ENCODE assay signal across 17 cellular contexts in genomic region chr3:189146842-189147241, GRCh38. TPM values are rescaled to one million over a fixed set of nuclear protein-coding genes. Genes with fewer than 3 reads are reported as not detected.
DNase-seq lines count a peak whose midpoint lies in the region; ATAC-seq and TF ChIP-seq lines count a peak whose summit lies in the region.
"Had no signal": no experiment of that assay in that cellular context is flagged by ENCODE, and none has a peak within 500 bp of the region (broad histone marks: within the 10 kb centered on the region; RNA-seq: fewer than 3 reads in every experiment).

No MANE protein-coding gene starts in this region.

- TF ChIP-seq RAD21 in HCT116 (IDR thresholded peaks at IDR 0.05; ENCODE audit: low read depth) = no peak

- 55 to 73% (median 65%) methylated on average over 2 of the region's 2 CpGs for WGBS in psoas muscle, 3 donors

- H3K9me3 ChIP-seq in A673 (ENCODE audit: low read depth, low read length, poor library complexity, severe bottlenecking) (no peaks in the 10 kb centered on the region), HCT116 (ENCODE audit: control insufficient read depth in 1 of 2, insufficient read depth in 1 of 2, low read depth in 1 of 2, low read length in 2 of 2) (no peaks in the 10 kb centered on the region), SK-N-MC (ENCODE audit: low read depth, low read length) (no peaks in the 10 kb centered on the region), psoas muscle (no peaks in the 10 kb centered on the region)
- H3K9me3 ChIP-seq: HAP-1, SK-N-SH had no signal

- RAD21 ChIA-PET in HCT116 (lab: Charles Lee; ENCODE audit: low non-redundant PET in 1 of 2, low total read pairs in 2 of 2, uncharacterized antibody in 2 of 2, unreplicated experiment in 2 of 2) = no interaction called here

- BruUV-seq in A673 (replicated peaks; lab: Mats Ljungman, UMichigan) = no TSS peak
- no TSS peak for BruUV-seq in HCT116 (replicated peaks; lab: Mats Ljungman, UMichigan)

- no peak overlapping the region for H3K4me2 ChIP-seq in HCT116 (ENCODE audit: low read length)
- H3K4me2 ChIP-seq: SK-N-SH had no signal

- H3K27me3 ChIP-seq in A673 (replicated peaks; ENCODE audit: insufficient read depth, low read depth, low read length, poor library complexity) = no peaks in the 10 kb centered on the region
- no peaks in the 10 kb centered on the region for H3K27me3 ChIP-seq in HCT116 (ENCODE audit: insufficient read depth, low read length)
- H3K27me3 ChIP-seq in psoas muscle (ENCODE audit: insufficient read depth in 3 of 3, low read length in 2 of 3) = no peaks in the 10 kb centered on the region

- no peak for TF ChIP-seq POLR2A in HCT116 (IDR thresholded peaks at IDR 0.05; ENCODE audit: borderline replicate concordance, extremely low read depth, insufficient read depth, insufficient read length)

- H3K9me2 ChIP-seq in HCT116 (ENCODE audit: insufficient read depth) = no peaks in the 10 kb centered on the region
- H3K9me2 ChIP-seq: SK-N-SH had no signal

- H3K4me3 ChIP-seq in A673 (ENCODE audit: low read depth, low read length, poor library complexity, severe bottlenecking) (no peak overlapping the region), HCT116 (replicated peaks in 1 of 2; ENCODE audit: low read depth in 1 of 2, low read length in 2 of 2) (no peak overlapping the region), SK-N-MC (no peak overlapping the region), psoas muscle (no peak overlapping the region)
- H3K4me3 ChIP-seq: HAP-1 had no signal

- no peaks in the 10 kb centered on the region for H3K36me3 ChIP-seq in A673 (ENCODE audit: insufficient read depth, low read length, poor library complexity, severe bottlenecking)
- H3K36me3 ChIP-seq in HCT116 (ENCODE audit: control insufficient read depth in 1 of 2, insufficient read depth in 2 of 2, low read length in 2 of 2) = no peaks in the 10 kb centered on the region
- no peaks in the 10 kb centered on the region for H3K36me3 ChIP-seq in SK-N-MC (ENCODE audit: insufficient read depth, low read length)
- H3K36me3 ChIP-seq in psoas muscle (ENCODE audit: insufficient read depth in 1 of 2, low read depth in 1 of 2) = peaks cover 0 to 20% of the 10 kb centered on the region in 2 donors
- H3K36me3 ChIP-seq: HAP-1 had no signal

- H3K27ac ChIP-seq in A673 (ENCODE audit: low read depth, low read length, poor library complexity, severe bottlenecking) = no peak overlapping the region
- H3K27ac ChIP-seq in HCT116 (ENCODE audit: low read depth, low read length) = no peak overlapping the region
- H3K27ac ChIP-seq in SK-N-MC = peak overlapping the region; percentile 12; the same call in 1 of the 2 replicates
- H3K27ac ChIP-seq in psoas muscle = peak overlapping the region; percentile 48

- no peaks in the 10 kb centered on the region for H3K79me2 ChIP-seq in HCT116 (ENCODE audit: insufficient read depth, low read length)

- intact Hi-C loops in A673 (cut with micrococcal nuclease; ENCODE audit: unreplicated experiment) = loop anchor here (5.0 kb wide), 1 partner anchor 195 kb away; no protein-coding TSS in a partner anchor
- intact Hi-C loops in HCT116 (cut with micrococcal nuclease) = loop anchor here (5.0 kb wide), 1 partner anchor 315 kb away; no protein-coding TSS in a partner anchor
- intact Hi-C loops in psoas muscle (cut with DNase I) = loop anchor here (2.0 to 10.0 kb wide), 3 partner anchors 182 to 1412 kb away; no protein-coding TSS in a partner anchor

- DNase-seq in A673 (ENCODE audit: low spot score) = peak; percentile 42
- no peak for DNase-seq in HCT116 (ENCODE audit: low read depth, low spot score)
- DNase-seq in SK-N-MC (ENCODE audit: low read depth, low spot score) = peak; percentile 70
- DNase-seq in psoas muscle = no peak
- DNase-seq in NCI-H1092 (lab: John Stamatoyannopoulos, UW) = no peak
- DNase-seq in DMS53 treated with DMSO at 0.1 percent for 48 hours (lab: John Stamatoyannopoulos, UW; ENCODE audit: unreplicated experiment) = no peak
- DNase-seq: ACHN; CD4-positive, CD25-positive, alpha-beta regulatory T cell; DMS79 treated with DMSO at 0.1 percent for 48 hours; NCI-H1417 treated with DMSO at 0.1 percent for 48 hours; NCI-H2081 treated with DMSO at 0.1 percent for 48 hours; NCI-H2227 treated with DMSO at 0.1 percent for 48 hours; NCI-H524 treated with DMSO at 0.1 percent for 48 hours; NK-92 treated with Interleukin-12 subunit alpha and Interleukin-12 subunit beta, amount 100 ng/mL, for 24 hours; SK-N-SH had no signal

- TF ChIP-seq CTCF in A673 (conservative IDR thresholded peaks at IDR 0.05; ENCODE audit: low read depth, low read length) (no peak), HCT116 (IDR thresholded peaks at IDR 0.05 in 2 of 3, conservative IDR thresholded peaks at IDR 0.05 in 1 of 3; ENCODE audit: borderline replicate concordance in 1 of 3, insufficient read depth in 1 of 3, low read depth in 2 of 3, low read length in 2 of 3) (no peak), psoas muscle (IDR thresholded peaks at IDR 0.05) (no peak)

- H3K4me1 ChIP-seq in A673 (ENCODE audit: insufficient read depth, low read length, poor library complexity, severe bottlenecking) = peaks cover 4% of the 10 kb centered on the region
- peaks cover 4 to 8% of the 10 kb centered on the region in 2 experiments; a peak in 2 of 4 replicates for H3K4me1 ChIP-seq in HCT116 (ENCODE audit: control insufficient read depth in 1 of 2, insufficient read depth in 2 of 2, low read length in 2 of 2)
- peaks cover 27% of the 10 kb centered on the region for H3K4me1 ChIP-seq in psoas muscle
- H3K4me1 ChIP-seq: HAP-1 had no signal

- H3K9ac ChIP-seq in HCT116 (ENCODE audit: low read length) (no peak overlapping the region), SK-N-MC (ENCODE audit: insufficient read length) (no peak overlapping the region)
- H3K9ac ChIP-seq: SK-N-SH had no signal

- no peak overlapping the region for H2AFZ ChIP-seq in HCT116 (ENCODE audit: low read depth, low read length, poor library complexity, severe bottlenecking)

- CTCF ChIA-PET in A673 (lab: Charles Lee) (no interaction called here), HCT116 (lab: Charles Lee) (interaction anchor here (1.2 to 1.6 kb wide), 2 partner anchors 192 to 1406 kb away, joined by 3 to 7 read pairs; no protein-coding TSS in a partner anchor)

- POLR2A ChIA-PET in A673 (lab: Charles Lee; ENCODE audit: low non-redundant PET) (no interaction called here), HCT116 (lab: Charles Lee) (no interaction called here)

- ATAC-seq in HCT116 = peak; percentile 45
- ATAC-seq in psoas muscle = no peak
- no peak for ATAC-seq in GM19467 (IDR thresholded peaks at IDR 0.05; ENCODE audit: unreplicated experiment)

- H4K20me1 ChIP-seq in HCT116 (ENCODE audit: insufficient read depth) = no peaks in the 10 kb centered on the region

TF ChIP-seq in HCT116, 20 proteins besides CTCF, POLR2A, EP300 and RAD21:
- TF ChIP-seq ELF1 (IDR thresholded peaks at IDR 0.05; ENCODE audit: borderline replicate concordance, low read depth) (no peak), MAX (IDR thresholded peaks at IDR 0.05) (no peak), JUND (IDR thresholded peaks at IDR 0.05) (no peak), CBX3 (IDR thresholded peaks at IDR 0.05; ENCODE audit: low read depth) (no peak), ZNF274 (IDR thresholded peaks at IDR 0.05; ENCODE audit: low read depth, low read length) (no peak), FOSL1 (IDR thresholded peaks at IDR 0.05; ENCODE audit: low read depth) (no peak), POLR2AphosphoS5 (IDR thresholded peaks at IDR 0.05; ENCODE audit: low read depth, low read length) (no peak), TCF7L2 (IDR thresholded peaks at IDR 0.05; ENCODE audit: borderline replicate concordance, extremely low read depth, insufficient read depth, insufficient read length) (no peak), ZBTB33 (IDR thresholded peaks at IDR 0.05; ENCODE audit: extremely low read depth, insufficient replicate concordance, low read length) (no peak), SP1 (IDR thresholded peaks at IDR 0.05; ENCODE audit: low read depth) (no peak), CEBPB (IDR thresholded peaks at IDR 0.05; ENCODE audit: low read depth) (no peak), ATF3 (IDR thresholded peaks at IDR 0.05) (no peak), SRF (IDR thresholded peaks at IDR 0.05; ENCODE audit: low read depth) (no peak), YY1 (IDR thresholded peaks at IDR 0.05; ENCODE audit: extremely low read depth, insufficient replicate concordance, low read depth, low read length) (no peak), EZH2phosphoT487 (IDR thresholded peaks at IDR 0.05; ENCODE audit: borderline replicate concordance) (no peak), SIN3A (IDR thresholded peaks at IDR 0.05; ENCODE audit: low read depth) (no peak)
TF ChIP-seq in HCT116: peak in this region for 0.

RNA-seq across cellular contexts. Expression of gene TPRG1, which starts 24.9 kb away (rescaled TPM):
- 1.0 and 1.6 TPM in 2 replicates for total RNA-seq in A673 (2021)
- 2.8 TPM for total RNA-seq in HCT116 (2021; ENCODE audit: unreplicated experiment)
- 1.9 and 2.2 TPM in 2 replicates for polyA plus RNA-seq in HCT116 (2012)
- total RNA-seq in psoas muscle = 10 to 100 TPM in 3 of 4 donors, 1 to 10 TPM in 1; 6.1 to 24.5 (median 11.9) TPM
- polyA plus RNA-seq in psoas muscle = 1 to 10 TPM in 2 of 3 donors, under 1 TPM in 1; 0.78 to 9.9 (median 1.6) TPM

Comparison
In these comparisons a context has a peak if more than half of its experiments do, and no peak if none do; other contexts are left out.
1. DNase-seq: peak in A673 (single experiment) and SK-N-MC (single experiment); none in HCT116 (single experiment), psoas muscle (0 of 2), NCI-H1092 (single experiment) and DMS53 treated with DMSO at 0.1 percent for 48 hours (single experiment).
2. H3K27ac ChIP-seq: peak in SK-N-MC (single experiment) and psoas muscle (single experiment); none in A673 (single experiment) and HCT116 (single experiment).